In the genomic region with DNA sequence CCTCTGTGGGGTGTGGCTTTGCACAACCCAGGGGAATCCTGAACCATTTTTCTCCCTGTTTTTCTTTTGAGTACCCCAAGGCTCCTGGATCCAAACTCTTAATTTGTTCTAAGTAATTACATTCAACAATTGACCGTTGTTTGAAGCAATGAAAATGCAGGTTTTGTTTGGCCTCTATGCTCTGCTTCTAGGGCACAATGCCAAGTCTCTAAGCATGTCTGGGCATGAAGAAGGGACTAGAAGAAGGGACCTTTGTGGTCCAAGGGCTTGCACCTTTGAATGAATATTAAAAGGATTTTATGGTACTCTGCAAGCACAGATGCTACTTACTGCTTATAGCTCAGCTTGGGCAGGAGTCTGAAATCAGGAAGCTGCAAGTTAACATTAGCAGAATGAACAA, we compare ENCODE assay signal across 16 cellular contexts. TPM values are rescaled to one million over a fixed set of nuclear protein-coding genes. Genes with fewer than 3 reads are reported as not detected.
A peak's percentile ranks its signal among the peaks of the same experiment; 100 is the strongest.
DNase-seq lines count a peak whose midpoint lies in the region; TF ChIP-seq lines count a peak whose summit lies in the region.
"Had no signal": no experiment of that assay in that cellular context is flagged by ENCODE, and none has a peak within 500 bp of the region (broad histone marks: within the 10 kb centered on the region; RNA-seq: fewer than 3 reads in every experiment).

No MANE protein-coding gene starts in this region.

- H3K27ac Mint-ChIP-seq in MCF 10A (ENCODE audit: low read depth, unreplicated experiment) = peak overlapping the region; percentile 84
- H3K27ac Mint-ChIP-seq in activated naive CD4-positive, alpha-beta T cell treated with anti-CD3 and anti-CD28 coated beads for 36 hours = no peak overlapping the region
- H3K27ac Mint-ChIP-seq: activated B cell treated with CpG ODN at 0.5 μM for 24 hours; CD4-positive, alpha-beta T cell; effector memory CD8-positive, alpha-beta T cell had no signal

- no TSS peak for BruUV-seq in MCF 10A (replicated peaks; lab: Mats Ljungman, UMichigan)

- peaks cover 23% of the 10 kb centered on the region for H3K79me1 ChIP-seq in trophoblast cell (ENCODE audit: low read length)

- peaks cover 30% of the 10 kb centered on the region for H3K4me1 Mint-ChIP-seq in MCF 10A (ENCODE audit: insufficient read depth, unreplicated experiment)
- no peaks in the 10 kb centered on the region for H3K4me1 Mint-ChIP-seq in activated naive CD4-positive, alpha-beta T cell treated with anti-CD3 and anti-CD28 coated beads for 36 hours (ENCODE audit: low read depth)
- H3K4me1 Mint-ChIP-seq: activated B cell treated with CpG ODN at 0.5 μM for 24 hours had no signal

- no peak overlapping the region for H2AFZ ChIP-seq in trophoblast cell (ENCODE audit: insufficient read depth, low read length, poor library complexity)

- H3K36me3 ChIP-seq in trophoblast cell (ENCODE audit: control insufficient read depth in 1 of 2, insufficient read depth in 2 of 2, low read length in 2 of 2) = no peaks in the 10 kb centered on the region
- H3K36me3 ChIP-seq: brain microvascular endothelial cell, pancreas had no signal

- peak; percentile 9 to 81 (median 74) for DNase-seq in NCI-H1417 (lab: John Stamatoyannopoulos, UW)
- DNase-seq in NCI-H1417 treated with DMSO at 0.1 percent for 48 hours (lab: John Stamatoyannopoulos, UW) = no peak
- peak; percentile 60 to 78 for DNase-seq in NCI-H446 (lab: John Stamatoyannopoulos, UW)
- peak; percentile 72 for DNase-seq in MCF 10A (ENCODE audit: unreplicated experiment)
- no peak for DNase-seq in trophoblast cell
- DNase-seq in activated naive CD4-positive, alpha-beta T cell treated with anti-CD3 and anti-CD28 coated beads for 36 hours = no peak
- DNase-seq in OCI-M2 (lab: John Stamatoyannopoulos, UW; ENCODE audit: unreplicated experiment) = no peak
- no peak for DNase-seq in activated naive CD4-positive, alpha-beta T cell (lab: John Stamatoyannopoulos, UW)
- DNase-seq: activated B cell treated with CpG ODN at 0.5 μM for 24 hours; activated naive CD4-positive, alpha-beta T cell treated with Interleukin-2 at 50 U/mL for 16 hours; brain microvascular endothelial cell; CD4-positive, alpha-beta T cell; effector memory CD8-positive, alpha-beta T cell; NK-92 treated with Interleukin-12 subunit alpha and Interleukin-12 subunit beta, amount 100 ng/mL, for 24 hours; pancreas; stimulated activated CD4-positive, alpha-beta T cell treated with anti-CD3 and anti-CD28 coated beads, Interleukin-12 subunit alpha, Interleukin-12 subunit beta, amount 100 ng/mL, for 4 hours had no signal

- H2BK5ac ChIP-seq in trophoblast cell (ENCODE audit: low read depth, low read length, poor library complexity) = peak overlapping the region; percentile 39

- CTCF ChIA-PET in MCF 10A (lab: Yijun Ruan, JAX) = interaction anchor here (0.6 to 11.0 kb wide), 9 partner anchors 9 to 1054 kb away, joined by 3 to 102 read pairs (median 4); no protein-coding TSS in a partner anchor
- CTCF ChIA-PET in activated naive CD4-positive, alpha-beta T cell treated with anti-CD3 and anti-CD28 coated beads for 36 hours (lab: Charles Lee) = interaction anchor here (0.7 to 2.8 kb wide), 3 partner anchors 15 to 745 kb away, joined by 3 to 11 read pairs (median 3); no protein-coding TSS in a partner anchor

- H3K9me3 Mint-ChIP-seq in MCF 10A (ENCODE audit: unreplicated experiment) = no peaks in the 10 kb centered on the region
- H3K9me3 Mint-ChIP-seq in activated naive CD4-positive, alpha-beta T cell treated with anti-CD3 and anti-CD28 coated beads for 36 hours = no peaks in the 10 kb centered on the region
- H3K9me3 Mint-ChIP-seq: activated B cell treated with CpG ODN at 0.5 μM for 24 hours; CD4-positive, alpha-beta T cell; effector memory CD8-positive, alpha-beta T cell had no signal

- H2BK120ac ChIP-seq in trophoblast cell (ENCODE audit: insufficient read depth, low read length, poor library complexity) = peak overlapping the region; percentile 53

- H3K4ac ChIP-seq in trophoblast cell (ENCODE audit: low read depth, low read length) = no peak overlapping the region

- H3K36me3 Mint-ChIP-seq in MCF 10A (ENCODE audit: insufficient read depth, unreplicated experiment) = no peaks in the 10 kb centered on the region
- no peaks in the 10 kb centered on the region for H3K36me3 Mint-ChIP-seq in activated naive CD4-positive, alpha-beta T cell treated with anti-CD3 and anti-CD28 coated beads for 36 hours (ENCODE audit: low read depth)

- H4K91ac ChIP-seq in trophoblast cell (ENCODE audit: low read depth, low read length) = peak overlapping the region; percentile 51

- no peaks in the 10 kb centered on the region for H3K27me3 Mint-ChIP-seq in MCF 10A (ENCODE audit: insufficient read depth, unreplicated experiment)
- H3K27me3 Mint-ChIP-seq in activated naive CD4-positive, alpha-beta T cell treated with anti-CD3 and anti-CD28 coated beads for 36 hours (ENCODE audit: low read depth) = peaks cover 9% of the 10 kb centered on the region

- H3K4me3 ChIP-seq in trophoblast cell (ENCODE audit: low read depth, low read length) = no peak overlapping the region
- H3K4me3 ChIP-seq: pancreas had no signal

- intact Hi-C loops in MCF 10A (cut with micrococcal nuclease) = loop anchor here (10.0 kb wide), 1 partner anchor 522 kb away; no protein-coding TSS in a partner anchor
- intact Hi-C loops in activated naive CD4-positive, alpha-beta T cell treated with anti-CD3 and anti-CD28 coated beads for 36 hours (cut with micrococcal nuclease) = loop anchor here (5.0 to 10.0 kb wide), 3 partner anchors 152 to 852 kb away; no protein-coding TSS in a partner anchor

- H3K4me1 ChIP-seq in trophoblast cell (ENCODE audit: control insufficient read depth in 1 of 2, insufficient read depth in 2 of 2, low read length in 2 of 2) = peaks cover 11 to 18% of the 10 kb centered on the region in 2 experiments

- no peak for TF ChIP-seq CTCF in MCF 10A (IDR thresholded peaks at IDR 0.05; ENCODE audit: unreplicated experiment)

- H2BK12ac ChIP-seq in trophoblast cell (ENCODE audit: low read length) = peak overlapping the region; percentile 69

- H3K9ac ChIP-seq in trophoblast cell (ENCODE audit: low read length) = no peak overlapping the region

- no CpG with 5 or more reads among the region's 1 CpG for WGBS in trophoblast cell (ENCODE audit: extremely low coverage, insufficient coverage, insufficient read length)

- H3K9me3 ChIP-seq in trophoblast cell (ENCODE audit: insufficient read depth, low read depth, low read length) = no peaks in the 10 kb centered on the region
- H3K9me3 ChIP-seq: pancreas had no signal

- H3K14ac ChIP-seq in trophoblast cell (ENCODE audit: low read length) = no peak overlapping the region

- no peak overlapping the region for H3K4me2 ChIP-seq in trophoblast cell (ENCODE audit: low read length)

- no peak overlapping the region for H3K27ac ChIP-seq in trophoblast cell (ENCODE audit: low read depth, low read length)
- H3K27ac ChIP-seq: brain microvascular endothelial cell, pancreas had no signal

- H2AK5ac ChIP-seq in trophoblast cell (ENCODE audit: low read length) = no peak overlapping the region

- no peak overlapping the region for H3K23ac ChIP-seq in trophoblast cell (ENCODE audit: low read length)

- no peaks in the 10 kb centered on the region for H3K27me3 ChIP-seq in trophoblast cell (ENCODE audit: insufficient read depth, low read length)
- H3K27me3 ChIP-seq: brain microvascular endothelial cell, pancreas had no signal

- no peak overlapping the region for H3K4me3 Mint-ChIP-seq in MCF 10A (ENCODE audit: unreplicated experiment)
- no peak overlapping the region for H3K4me3 Mint-ChIP-seq in activated naive CD4-positive, alpha-beta T cell treated with anti-CD3 and anti-CD28 coated beads for 36 hours
- H3K4me3 Mint-ChIP-seq: activated B cell treated with CpG ODN at 0.5 μM for 24 hours; CD4-positive, alpha-beta T cell; effector memory CD8-positive, alpha-beta T cell had no signal

- H4K12ac ChIP-seq in trophoblast cell (ENCODE audit: low read depth, low read length) = no peak overlapping the region

- H3K18ac ChIP-seq in trophoblast cell (ENCODE audit: low read length) = no peak overlapping the region

- POLR2A ChIA-PET in MCF 10A (lab: Yijun Ruan, JAX) = interaction anchor here (0.6 to 1.2 kb wide), 6 partner anchors 14 to 754 kb away, joined by 3 to 4 read pairs (median 3); no protein-coding TSS in a partner anchor

- H4K8ac ChIP-seq in trophoblast cell (ENCODE audit: low read depth, low read length) = no peak overlapping the region

- peaks cover 4% of the 10 kb centered on the region for H3K79me2 ChIP-seq in trophoblast cell (ENCODE audit: control insufficient read depth, insufficient read depth, low read length, poor library complexity)

RNA-seq across cellular contexts. Expression of gene ENC1, which starts 6.6 kb away (rescaled TPM):
- 10.7 and 12.9 TPM in 2 replicates for total RNA-seq in MCF 10A (2022)
- 143 and 145 TPM in 2 replicates for polyA plus RNA-seq in trophoblast cell (2013)
- total RNA-seq in activated naive CD4-positive, alpha-beta T cell treated with anti-CD3 and anti-CD28 coated beads for 36 hours = under 1 TPM; 0.74 to 0.86 TPM

RNA-seq across cellular contexts. Expression of gene HEXB, which starts 37.9 kb away (rescaled TPM):
- total RNA-seq in MCF 10A (2022) = 82.8 and 93.7 TPM in 2 replicates
- 56.0 and 58.6 TPM in 2 replicates for polyA plus RNA-seq in trophoblast cell (2013)
- total RNA-seq in activated naive CD4-positive, alpha-beta T cell treated with anti-CD3 and anti-CD28 coated beads for 36 hours = 10 to 100 TPM; 65.6 to 70.0 TPM

Comparison
In these comparisons a context has a peak if more than half of its experiments do, and no peak if none do; other contexts are left out.
1. DNase-seq: peak in NCI-H1417 (3 of 3), NCI-H446 (2 of 2) and MCF 10A (single experiment); none in NCI-H1417 treated with DMSO at 0.1 percent for 48 hours (single experiment), trophoblast cell (0 of 2), activated naive CD4-positive, alpha-beta T cell treated with anti-CD3 and anti-CD28 coated beads for 36 hours (single experiment), OCI-M2 (single experiment) and activated naive CD4-positive, alpha-beta T cell (0 of 4).